Comparison of ENCODE assay signal across 1 cellular context in the genomic region with DNA sequence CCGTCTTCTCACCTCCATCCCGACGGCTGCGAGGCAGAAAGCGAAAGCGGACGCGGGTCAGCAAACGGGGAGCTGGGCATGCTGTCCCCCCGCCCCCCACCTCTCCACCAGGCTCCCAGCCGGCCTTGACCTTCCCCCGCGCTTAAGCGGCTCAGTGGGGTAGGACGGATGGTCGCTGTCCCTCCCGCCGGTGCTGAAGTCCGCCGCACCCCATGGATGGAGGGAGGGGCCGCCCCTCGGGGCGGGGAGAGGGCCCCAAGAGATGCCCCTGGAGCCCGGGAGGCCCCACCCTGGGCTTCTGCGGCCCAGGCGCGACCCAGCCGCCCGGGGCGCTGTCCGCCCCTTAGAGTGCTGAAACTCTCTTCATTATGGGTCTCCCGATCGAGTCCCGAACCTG.
A peak's percentile ranks its signal among the peaks of the same experiment; 100 is the strongest.
TF ChIP-seq lines count a peak whose summit lies in the region.

Gene KCNB1 (minus strand): TSS at position 48 of the 397 bp plus-strand sequence. CDS start 188 bp downstream, outside the sequence.

TF ChIP-seq in WTC11, 78 proteins besides CTCF, POLR2A, EP300 and RAD21 (continued from another document and continues in another):
- TF ChIP-seq ZNF121 (CRISPR knock-in tag; IDR thresholded peaks at IDR 0.05) (no peak), CREB1 (CRISPR knock-in tag; IDR thresholded peaks at IDR 0.05) (peak; percentile 58; the same call in 1 of the 2 replicates), ZBTB21 (CRISPR knock-in tag; IDR thresholded peaks at IDR 0.05; ENCODE audit: borderline replicate concordance) (peak; percentile 87; the same call in 1 of the 2 replicates), CDX4 (CRISPR knock-in tag; IDR thresholded peaks at IDR 0.05; ENCODE audit: borderline replicate concordance) (no peak), NFATC4 (CRISPR knock-in tag; IDR thresholded peaks at IDR 0.05) (no peak), TCF7 (CRISPR knock-in tag; IDR thresholded peaks at IDR 0.05; ENCODE audit: low read depth) (peak; percentile 84; the same call in 1 of the 2 replicates), FOXJ3 (CRISPR knock-in tag; IDR thresholded peaks at IDR 0.05; ENCODE audit: borderline replicate concordance) (no peak), ETV6 (CRISPR knock-in tag; IDR thresholded peaks at IDR 0.05) (peak; percentile 92; the same call in 1 of the 2 replicates), ZNF138 (CRISPR knock-in tag; conservative IDR thresholded peaks at IDR 0.05) (peak; percentile 87; the same call in 1 of the 2 replicates), NFYB (CRISPR knock-in tag; conservative IDR thresholded peaks at IDR 0.05; ENCODE audit: low read depth) (0 out of 2 replicates have a peak, but pooled peaks have one; percentile 25), ZNF416 (CRISPR knock-in tag; IDR thresholded peaks at IDR 0.05) (peak; percentile 92), IRF2 (CRISPR knock-in tag; IDR thresholded peaks at IDR 0.05; ENCODE audit: borderline replicate concordance, low read depth) (peak; percentile 74; the same call in 1 of the 2 replicates), TEAD4 (CRISPR knock-in tag; IDR thresholded peaks at IDR 0.05) (peak; percentile 86), ELF4 (CRISPR knock-in tag; IDR thresholded peaks at IDR 0.05; ENCODE audit: low read depth) (0 out of 2 replicates have a peak, but pooled peaks have one; percentile 49), TP53 (CRISPR knock-in tag; IDR thresholded peaks at IDR 0.05) (peak; percentile 95), ZNF263 (CRISPR knock-in tag; IDR thresholded peaks at IDR 0.05; ENCODE audit: low read depth) (no peak), ARID4B (CRISPR knock-in tag; IDR thresholded peaks at IDR 0.05; ENCODE audit: borderline replicate concordance) (peak; percentile 98)
- TF ChIP-seq, protein P1, sequence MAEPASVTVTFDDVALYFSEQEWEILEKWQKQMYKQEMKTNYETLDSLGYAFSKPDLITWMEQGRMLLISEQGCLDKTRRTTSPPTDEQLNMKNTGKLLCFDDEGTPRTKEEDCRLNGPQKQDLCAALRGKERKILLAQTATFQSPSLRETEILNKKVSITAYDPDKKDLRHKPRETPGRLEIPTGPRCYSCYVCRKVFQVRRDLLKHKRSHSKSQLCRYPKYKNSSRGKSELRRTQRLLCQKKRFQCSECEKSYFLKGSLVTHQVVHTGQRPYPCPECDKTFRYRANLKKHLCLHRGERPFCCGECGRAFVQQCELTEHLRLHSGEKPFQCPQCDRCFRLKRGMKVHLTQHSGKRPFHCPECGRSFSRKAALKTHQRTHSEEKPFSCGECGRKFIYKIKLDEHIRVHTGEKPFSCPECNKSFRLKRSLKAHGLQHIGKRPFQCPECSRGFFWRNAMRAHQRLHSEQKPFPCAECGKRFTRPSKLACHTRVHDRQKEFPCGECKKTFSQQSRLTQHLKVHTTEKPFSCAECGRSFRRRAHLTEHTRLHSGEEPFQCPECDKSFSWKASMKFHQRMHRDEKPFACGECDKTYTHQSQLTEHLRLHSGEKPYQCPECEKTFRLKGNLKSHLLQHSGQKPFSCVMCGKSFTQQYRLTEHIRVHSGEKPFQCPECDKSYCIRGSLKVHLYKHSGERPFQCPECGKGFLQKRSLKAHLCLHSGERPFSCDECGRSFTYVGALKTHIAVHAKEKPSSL (CRISPR knock-in tag; conservative IDR thresholded peaks at IDR 0.05), result no peak
- TF ChIP-seq, protein P2, sequence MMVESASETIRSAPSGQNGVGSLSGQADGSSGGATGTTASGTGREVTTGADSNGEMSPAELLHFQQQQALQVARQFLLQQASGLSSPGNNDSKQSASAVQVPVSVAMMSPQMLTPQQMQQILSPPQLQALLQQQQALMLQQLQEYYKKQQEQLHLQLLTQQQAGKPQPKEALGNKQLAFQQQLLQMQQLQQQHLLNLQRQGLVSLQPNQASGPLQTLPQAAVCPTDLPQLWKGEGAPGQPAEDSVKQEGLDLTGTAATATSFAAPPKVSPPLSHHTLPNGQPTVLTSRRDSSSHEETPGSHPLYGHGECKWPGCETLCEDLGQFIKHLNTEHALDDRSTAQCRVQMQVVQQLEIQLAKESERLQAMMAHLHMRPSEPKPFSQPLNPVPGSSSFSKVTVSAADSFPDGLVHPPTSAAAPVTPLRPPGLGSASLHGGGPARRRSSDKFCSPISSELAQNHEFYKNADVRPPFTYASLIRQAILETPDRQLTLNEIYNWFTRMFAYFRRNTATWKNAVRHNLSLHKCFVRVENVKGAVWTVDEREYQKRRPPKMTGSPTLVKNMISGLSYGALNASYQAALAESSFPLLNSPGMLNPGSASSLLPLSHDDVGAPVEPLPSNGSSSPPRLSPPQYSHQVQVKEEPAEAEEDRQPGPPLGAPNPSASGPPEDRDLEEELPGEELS (CRISPR knock-in tag; IDR thresholded peaks at IDR 0.05), result peak; percentile 96
- TF ChIP-seq, protein P3, sequence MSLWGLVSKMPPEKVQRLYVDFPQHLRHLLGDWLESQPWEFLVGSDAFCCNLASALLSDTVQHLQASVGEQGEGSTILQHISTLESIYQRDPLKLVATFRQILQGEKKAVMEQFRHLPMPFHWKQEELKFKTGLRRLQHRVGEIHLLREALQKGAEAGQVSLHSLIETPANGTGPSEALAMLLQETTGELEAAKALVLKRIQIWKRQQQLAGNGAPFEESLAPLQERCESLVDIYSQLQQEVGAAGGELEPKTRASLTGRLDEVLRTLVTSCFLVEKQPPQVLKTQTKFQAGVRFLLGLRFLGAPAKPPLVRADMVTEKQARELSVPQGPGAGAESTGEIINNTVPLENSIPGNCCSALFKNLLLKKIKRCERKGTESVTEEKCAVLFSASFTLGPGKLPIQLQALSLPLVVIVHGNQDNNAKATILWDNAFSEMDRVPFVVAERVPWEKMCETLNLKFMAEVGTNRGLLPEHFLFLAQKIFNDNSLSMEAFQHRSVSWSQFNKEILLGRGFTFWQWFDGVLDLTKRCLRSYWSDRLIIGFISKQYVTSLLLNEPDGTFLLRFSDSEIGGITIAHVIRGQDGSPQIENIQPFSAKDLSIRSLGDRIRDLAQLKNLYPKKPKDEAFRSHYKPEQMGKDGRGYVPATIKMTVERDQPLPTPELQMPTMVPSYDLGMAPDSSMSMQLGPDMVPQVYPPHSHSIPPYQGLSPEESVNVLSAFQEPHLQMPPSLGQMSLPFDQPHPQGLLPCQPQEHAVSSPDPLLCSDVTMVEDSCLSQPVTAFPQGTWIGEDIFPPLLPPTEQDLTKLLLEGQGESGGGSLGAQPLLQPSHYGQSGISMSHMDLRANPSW (CRISPR knock-in tag; conservative IDR thresholded peaks at IDR 0.05; ENCODE audit: low read depth), result 0 out of 2 replicates have a peak, but pooled peaks have one; percentile 49
- TF ChIP-seq, protein P4, sequence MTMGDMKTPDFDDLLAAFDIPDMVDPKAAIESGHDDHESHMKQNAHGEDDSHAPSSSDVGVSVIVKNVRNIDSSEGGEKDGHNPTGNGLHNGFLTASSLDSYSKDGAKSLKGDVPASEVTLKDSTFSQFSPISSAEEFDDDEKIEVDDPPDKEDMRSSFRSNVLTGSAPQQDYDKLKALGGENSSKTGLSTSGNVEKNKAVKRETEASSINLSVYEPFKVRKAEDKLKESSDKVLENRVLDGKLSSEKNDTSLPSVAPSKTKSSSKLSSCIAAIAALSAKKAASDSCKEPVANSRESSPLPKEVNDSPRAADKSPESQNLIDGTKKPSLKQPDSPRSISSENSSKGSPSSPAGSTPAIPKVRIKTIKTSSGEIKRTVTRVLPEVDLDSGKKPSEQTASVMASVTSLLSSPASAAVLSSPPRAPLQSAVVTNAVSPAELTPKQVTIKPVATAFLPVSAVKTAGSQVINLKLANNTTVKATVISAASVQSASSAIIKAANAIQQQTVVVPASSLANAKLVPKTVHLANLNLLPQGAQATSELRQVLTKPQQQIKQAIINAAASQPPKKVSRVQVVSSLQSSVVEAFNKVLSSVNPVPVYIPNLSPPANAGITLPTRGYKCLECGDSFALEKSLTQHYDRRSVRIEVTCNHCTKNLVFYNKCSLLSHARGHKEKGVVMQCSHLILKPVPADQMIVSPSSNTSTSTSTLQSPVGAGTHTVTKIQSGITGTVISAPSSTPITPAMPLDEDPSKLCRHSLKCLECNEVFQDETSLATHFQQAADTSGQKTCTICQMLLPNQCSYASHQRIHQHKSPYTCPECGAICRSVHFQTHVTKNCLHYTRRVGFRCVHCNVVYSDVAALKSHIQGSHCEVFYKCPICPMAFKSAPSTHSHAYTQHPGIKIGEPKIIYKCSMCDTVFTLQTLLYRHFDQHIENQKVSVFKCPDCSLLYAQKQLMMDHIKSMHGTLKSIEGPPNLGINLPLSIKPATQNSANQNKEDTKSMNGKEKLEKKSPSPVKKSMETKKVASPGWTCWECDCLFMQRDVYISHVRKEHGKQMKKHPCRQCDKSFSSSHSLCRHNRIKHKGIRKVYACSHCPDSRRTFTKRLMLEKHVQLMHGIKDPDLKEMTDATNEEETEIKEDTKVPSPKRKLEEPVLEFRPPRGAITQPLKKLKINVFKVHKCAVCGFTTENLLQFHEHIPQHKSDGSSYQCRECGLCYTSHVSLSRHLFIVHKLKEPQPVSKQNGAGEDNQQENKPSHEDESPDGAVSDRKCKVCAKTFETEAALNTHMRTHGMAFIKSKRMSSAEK (CRISPR knock-in tag; IDR thresholded peaks at IDR 0.05; ENCODE audit: borderline replicate concordance), result no peak
- TF ChIP-seq, protein P5, sequence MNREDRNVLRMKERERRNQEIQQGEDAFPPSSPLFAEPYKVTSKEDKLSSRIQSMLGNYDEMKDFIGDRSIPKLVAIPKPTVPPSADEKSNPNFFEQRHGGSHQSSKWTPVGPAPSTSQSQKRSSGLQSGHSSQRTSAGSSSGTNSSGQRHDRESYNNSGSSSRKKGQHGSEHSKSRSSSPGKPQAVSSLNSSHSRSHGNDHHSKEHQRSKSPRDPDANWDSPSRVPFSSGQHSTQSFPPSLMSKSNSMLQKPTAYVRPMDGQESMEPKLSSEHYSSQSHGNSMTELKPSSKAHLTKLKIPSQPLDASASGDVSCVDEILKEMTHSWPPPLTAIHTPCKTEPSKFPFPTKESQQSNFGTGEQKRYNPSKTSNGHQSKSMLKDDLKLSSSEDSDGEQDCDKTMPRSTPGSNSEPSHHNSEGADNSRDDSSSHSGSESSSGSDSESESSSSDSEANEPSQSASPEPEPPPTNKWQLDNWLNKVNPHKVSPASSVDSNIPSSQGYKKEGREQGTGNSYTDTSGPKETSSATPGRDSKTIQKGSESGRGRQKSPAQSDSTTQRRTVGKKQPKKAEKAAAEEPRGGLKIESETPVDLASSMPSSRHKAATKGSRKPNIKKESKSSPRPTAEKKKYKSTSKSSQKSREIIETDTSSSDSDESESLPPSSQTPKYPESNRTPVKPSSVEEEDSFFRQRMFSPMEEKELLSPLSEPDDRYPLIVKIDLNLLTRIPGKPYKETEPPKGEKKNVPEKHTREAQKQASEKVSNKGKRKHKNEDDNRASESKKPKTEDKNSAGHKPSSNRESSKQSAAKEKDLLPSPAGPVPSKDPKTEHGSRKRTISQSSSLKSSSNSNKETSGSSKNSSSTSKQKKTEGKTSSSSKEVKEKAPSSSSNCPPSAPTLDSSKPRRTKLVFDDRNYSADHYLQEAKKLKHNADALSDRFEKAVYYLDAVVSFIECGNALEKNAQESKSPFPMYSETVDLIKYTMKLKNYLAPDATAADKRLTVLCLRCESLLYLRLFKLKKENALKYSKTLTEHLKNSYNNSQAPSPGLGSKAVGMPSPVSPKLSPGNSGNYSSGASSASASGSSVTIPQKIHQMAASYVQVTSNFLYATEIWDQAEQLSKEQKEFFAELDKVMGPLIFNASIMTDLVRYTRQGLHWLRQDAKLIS (CRISPR knock-in tag; IDR thresholded peaks at IDR 0.05; ENCODE audit: borderline replicate concordance), result 0 out of 2 replicates have a peak, but pooled peaks have one; percentile 29
- TF ChIP-seq, protein P6, sequence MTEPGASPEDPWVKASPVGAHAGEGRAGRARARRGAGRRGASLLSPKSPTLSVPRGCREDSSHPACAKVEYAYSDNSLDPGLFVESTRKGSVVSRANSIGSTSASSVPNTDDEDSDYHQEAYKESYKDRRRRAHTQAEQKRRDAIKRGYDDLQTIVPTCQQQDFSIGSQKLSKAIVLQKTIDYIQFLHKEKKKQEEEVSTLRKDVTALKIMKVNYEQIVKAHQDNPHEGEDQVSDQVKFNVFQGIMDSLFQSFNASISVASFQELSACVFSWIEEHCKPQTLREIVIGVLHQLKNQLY (CRISPR knock-in tag; IDR thresholded peaks at IDR 0.05), result no peak
- TF ChIP-seq, protein P7, sequence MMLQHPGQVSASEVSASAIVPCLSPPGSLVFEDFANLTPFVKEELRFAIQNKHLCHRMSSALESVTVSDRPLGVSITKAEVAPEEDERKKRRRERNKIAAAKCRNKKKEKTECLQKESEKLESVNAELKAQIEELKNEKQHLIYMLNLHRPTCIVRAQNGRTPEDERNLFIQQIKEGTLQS (CRISPR knock-in tag; conservative IDR thresholded peaks at IDR 0.05), result no peak
